8 cellular contexts compared by ENCODE assay signal in genomic region chr20:2750343-2751251, GRCh38. TPM values are rescaled to one million over a fixed set of nuclear protein-coding genes. Genes with fewer than 3 reads are reported as not detected.
A peak's percentile ranks its signal among the peaks of the same experiment; 100 is the strongest.
DNase-seq lines count a peak whose midpoint lies in the region; ATAC-seq and TF ChIP-seq lines count a peak whose summit lies in the region.
"Had no signal": no experiment of that assay in that cellular context is flagged by ENCODE, and none has a peak within 500 bp of the region (broad histone marks: within the 10 kb centered on the region; RNA-seq: fewer than 3 reads in every experiment).

No MANE protein-coding gene starts in this region.

- no peaks in the 10 kb centered on the region for H3K36me3 ChIP-seq in mucosa of descending colon (ENCODE audit: low read depth)
- H3K36me3 ChIP-seq: neutrophil had no signal

- no peak overlapping the region for H3K4me3 ChIP-seq in mucosa of descending colon

- no peaks in the 10 kb centered on the region for H3K9me3 ChIP-seq in mucosa of descending colon
- H3K9me3 ChIP-seq: neutrophil had no signal

- TF ChIP-seq CTCF in GM13976 (IDR thresholded peaks at IDR 0.05; ENCODE audit: borderline replicate concordance, control extremely low read depth, extremely low read depth, insufficient read depth, missing control alignments): no peak
- no peak for TF ChIP-seq CTCF in mucosa of descending colon (IDR thresholded peaks at IDR 0.05)

- DNase-seq in GM13976 (ENCODE audit: low spot score) (peak; percentile 49), OCI-M1 (lab: John Stamatoyannopoulos, UW) (peak; percentile 77), ecto neural progenitor cell (ENCODE audit: low spot score) (peak; percentile 58), mucosa of descending colon (peak; percentile 40 to 66 (median 60)), epidermal melanocyte (ENCODE audit: insufficient read length, low spot score) (no peak), OCI-M2 (lab: John Stamatoyannopoulos, UW; ENCODE audit: unreplicated experiment) (no peak)

- intact Hi-C loops in mucosa of descending colon (cut with DNase I, micrococcal nuclease): no loop called here

- H3K4me1 ChIP-seq in mucosa of descending colon (ENCODE audit: low read depth): peaks cover 34% of the 10 kb centered on the region

- ATAC-seq in mucosa of descending colon: peak; percentile 66
- ATAC-seq in HG02759 (IDR thresholded peaks at IDR 0.05; ENCODE audit: unreplicated experiment): no peak

- in situ Hi-C loops in GM13976 (cut with MboI; ENCODE audit: low sequenced_read_pairs, unreplicated experiment): no loop called here

RNA-seq across cellular contexts. Expression of gene CPXM1, which starts 49.8 kb away (rescaled TPM):
- 1 to 10 TPM in 2 of 3 donors, not detected in 1; 1.7 to 7.1 TPM for total RNA-seq in mucosa of descending colon

RNA-seq across cellular contexts. Expression of gene EBF4, which starts 58.0 kb away (rescaled TPM):
- total RNA-seq in mucosa of descending colon: 10 to 100 TPM in 1 of 3 donors, 1 to 10 TPM in 2; 3.6 to 53.3 (median 4.5) TPM

Comparison
In these comparisons a context has a peak if more than half of its experiments do, and no peak if none do; other contexts are left out.
1. DNase-seq: peak in GM13976 (single experiment), OCI-M1 (single experiment), ecto neural progenitor cell (single experiment) and mucosa of descending colon (3 of 3); none in epidermal melanocyte (single experiment) and OCI-M2 (single experiment).